Comparison of ENCODE assay signal across 8 cellular contexts in the genomic region with DNA sequence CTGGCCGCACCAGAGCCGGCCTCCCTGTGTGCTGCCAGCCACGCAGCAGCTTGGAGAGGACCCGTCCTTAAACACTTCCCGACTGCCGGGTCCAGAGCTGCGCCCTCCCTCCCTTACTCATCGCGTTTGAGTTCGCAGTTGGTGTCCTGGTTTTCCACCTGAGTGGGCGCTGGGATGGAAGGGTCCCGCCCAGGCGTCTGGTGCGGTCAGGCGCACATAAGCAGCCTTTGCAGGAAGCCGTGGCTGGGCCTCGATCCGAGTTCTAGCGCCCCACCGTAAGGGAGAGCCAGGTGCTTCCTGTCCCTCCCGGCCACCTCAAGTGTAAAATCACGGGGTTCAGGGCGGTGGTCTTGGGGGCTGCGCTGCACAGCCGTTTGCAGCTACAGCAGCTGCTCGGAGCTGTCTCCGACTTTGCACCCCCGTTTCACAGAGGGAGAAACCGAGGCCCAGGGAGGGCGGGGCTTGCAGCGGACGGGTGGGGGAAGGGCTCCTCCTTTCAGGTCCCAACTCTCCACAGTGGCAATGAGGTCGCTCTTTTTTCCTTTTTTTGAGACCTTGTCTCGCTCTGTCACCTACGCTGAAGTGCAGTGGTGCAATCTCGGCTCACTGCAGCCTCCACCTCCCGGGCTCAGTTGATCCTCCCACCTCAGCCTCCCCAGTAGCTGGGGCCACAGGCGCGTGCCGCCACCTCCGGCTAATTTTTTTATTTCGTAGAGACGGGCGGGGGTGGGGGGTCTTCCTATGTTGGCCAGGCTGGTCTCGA. TPM values are rescaled to one million over a fixed set of nuclear protein-coding genes. Genes with fewer than 3 reads are reported as not detected.
A peak's percentile ranks its signal among the peaks of the same experiment; 100 is the strongest.
DNase-seq lines count a peak whose midpoint lies in the region; ATAC-seq and TF ChIP-seq lines count a peak whose summit lies in the region.

No MANE protein-coding gene starts in this region.

- intact Hi-C loops in activated CD4-positive, alpha-beta T cell treated with anti-CD3 and anti-CD28 coated beads for 36 hours (cut with DNase I, micrococcal nuclease) = loop anchor here in 1 of 2 experiments (1.0 kb wide), 1 partner anchor 70 kb away; no protein-coding TSS in a partner anchor
- intact Hi-C loops in stomach (cut with DNase I; ENCODE audit: low total_unique reads) = no loop called here

- H3K27ac Mint-ChIP-seq in activated CD4-positive, alpha-beta T cell treated with anti-CD3 and anti-CD28 coated beads for 36 hours = no peak overlapping the region

- TF ChIP-seq EP300 in stomach (IDR thresholded peaks at IDR 0.05) = no peak

- peak overlapping the region; percentile 92 for H3K27ac ChIP-seq in WERI-Rb-1
- no peak overlapping the region for H3K27ac ChIP-seq in hepatocyte
- H3K27ac ChIP-seq in stomach = no peak overlapping the region

- H3K4me1 Mint-ChIP-seq in activated CD4-positive, alpha-beta T cell treated with anti-CD3 and anti-CD28 coated beads for 36 hours = peaks cover 13% of the 10 kb centered on the region

- H3K9me3 Mint-ChIP-seq in activated CD4-positive, alpha-beta T cell treated with anti-CD3 and anti-CD28 coated beads for 36 hours (ENCODE audit: low read depth) = no peaks in the 10 kb centered on the region

- H3K79me2 ChIP-seq in hepatocyte = peaks cover 20% of the 10 kb centered on the region

- DNase-seq in activated CD4-positive, alpha-beta T cell treated with anti-CD3 and anti-CD28 coated beads for 36 hours = peak; percentile 32
- DNase-seq in activated CD4-positive, alpha-beta T cell treated with anti-CD3 and anti-CD28 coated beads, Interleukin-2, amount 50 U/mL, for 4 hours = no peak
- DNase-seq in WERI-Rb-1 (peak; percentile 62), hepatocyte (ENCODE audit: low spot score) (no peak), stomach (no peak), Ammon's horn (ENCODE audit: low spot score) (no peak)

- no peak overlapping the region for H2AFZ ChIP-seq in hepatocyte

- peak overlapping the region; percentile 42 for H3K4me3 ChIP-seq in WERI-Rb-1 (ENCODE audit: low read depth, low read length)
- H3K4me3 ChIP-seq in hepatocyte = peak overlapping the region; percentile 67
- peak overlapping the region; percentile 64 to 89 (median 67) for H3K4me3 ChIP-seq in stomach

- no peaks in the 10 kb centered on the region for H3K9me2 ChIP-seq in hepatocyte (replicated peaks; ENCODE audit: insufficient read depth)

- TF ChIP-seq CTCF in WERI-Rb-1 (IDR thresholded peaks at IDR 0.05; ENCODE audit: low read depth, low read length) (no peak), hepatocyte (IDR thresholded peaks at IDR 0.05; ENCODE audit: poor library complexity) (no peak), stomach (IDR thresholded peaks at IDR 0.05) (no peak)

- ATAC-seq in activated CD4-positive, alpha-beta T cell treated with anti-CD3 and anti-CD28 coated beads for 36 hours = no peak
- no peak for ATAC-seq in GM21786 (IDR thresholded peaks at IDR 0.05; ENCODE audit: unreplicated experiment)
- ATAC-seq in GM18870 (IDR thresholded peaks at IDR 0.05; ENCODE audit: unreplicated experiment) = no peak

- WGBS in hepatocyte (ENCODE audit: low lambda C conversion rate, missing lambda C conversion rate) = 90% methylated on average over 41 of the region's 45 CpGs
- WGBS in stomach, 5 donors = 53 to 73% (median 66%) methylated on average over 41 to 45 of the region's 45 CpGs

- TF ChIP-seq POLR2A in stomach (IDR thresholded peaks at IDR 0.05) = no peak

- H3K4me3 Mint-ChIP-seq in activated CD4-positive, alpha-beta T cell treated with anti-CD3 and anti-CD28 coated beads for 36 hours = peak overlapping the region; percentile 67

- H3K36me3 ChIP-seq in WERI-Rb-1 = peaks cover 13% of the 10 kb centered on the region
- no peaks in the 10 kb centered on the region for H3K36me3 ChIP-seq in hepatocyte (replicated peaks; ENCODE audit: insufficient read depth, low read depth)
- peaks cover 0 to 6% (median 3%) of the 10 kb centered on the region in 4 donors for H3K36me3 ChIP-seq in stomach

- no peaks in the 10 kb centered on the region for H3K27me3 ChIP-seq in WERI-Rb-1 (ENCODE audit: insufficient read depth, low read depth, severe bottlenecking)
- no peaks in the 10 kb centered on the region for H3K27me3 ChIP-seq in hepatocyte
- peaks cover 0 to 21% (median 0%) of the 10 kb centered on the region in 3 donors for H3K27me3 ChIP-seq in stomach

- POLR2A ChIA-PET in activated CD4-positive, alpha-beta T cell treated with anti-CD3 and anti-CD28 coated beads for 36 hours (lab: Charles Lee) = no interaction called here

- H3K27me3 Mint-ChIP-seq in activated CD4-positive, alpha-beta T cell treated with anti-CD3 and anti-CD28 coated beads for 36 hours = peaks cover 7% of the 10 kb centered on the region

- CTCF ChIA-PET in activated CD4-positive, alpha-beta T cell treated with anti-CD3 and anti-CD28 coated beads for 36 hours (lab: Charles Lee) = no interaction called here

- peak overlapping the region; percentile 98 for H3K4me2 ChIP-seq in hepatocyte

- peaks cover 2% of the 10 kb centered on the region for H3K36me3 Mint-ChIP-seq in activated CD4-positive, alpha-beta T cell treated with anti-CD3 and anti-CD28 coated beads for 36 hours (ENCODE audit: low read depth)

- H4K20me1 ChIP-seq in hepatocyte (ENCODE audit: insufficient read depth, poor library complexity, severe bottlenecking) = peaks cover 20% of the 10 kb centered on the region

- H3K4me1 ChIP-seq in hepatocyte (ENCODE audit: insufficient read depth) = peaks cover 6% of the 10 kb centered on the region
- peaks cover 21 to 36% (median 31%) of the 10 kb centered on the region in 4 donors for H3K4me1 ChIP-seq in stomach

- no peaks in the 10 kb centered on the region for H3K9me3 ChIP-seq in WERI-Rb-1 (ENCODE audit: severe bottlenecking)
- no peaks in the 10 kb centered on the region for H3K9me3 ChIP-seq in hepatocyte (ENCODE audit: low read depth)
- H3K9me3 ChIP-seq in stomach = no peaks in the 10 kb centered on the region

RNA-seq across cellular contexts. Expression of gene LRCOL1, which starts 51.3 kb away (rescaled TPM):
- not detected for total RNA-seq in activated CD4-positive, alpha-beta T cell treated with anti-CD3 and anti-CD28 coated beads for 36 hours
- not detected in 2 replicates for total RNA-seq in hepatocyte
- polyA plus RNA-seq in hepatocyte = 0.28 TPM in 1 of 2 replicates, not detected in the other
- not detected for total RNA-seq in stomach
- polyA plus RNA-seq in stomach = under 1 TPM in 1 of 3 donors, not detected in 2; 0.60 TPM

RNA-seq across cellular contexts. Expression of gene P2RX2, which starts 59.5 kb away (rescaled TPM):
- not detected for total RNA-seq in activated CD4-positive, alpha-beta T cell treated with anti-CD3 and anti-CD28 coated beads for 36 hours
- total RNA-seq in hepatocyte (not detected in 2 replicates), stomach (not detected)
- polyA plus RNA-seq in hepatocyte (not detected in 2 replicates), stomach (under 1 TPM in 2 of 3 donors, not detected in 1; 0.19 to 0.78 TPM)

Comparison
In these comparisons a context has a peak if more than half of its experiments do, and no peak if none do; other contexts are left out.
1. DNase-seq: peak in activated CD4-positive, alpha-beta T cell treated with anti-CD3 and anti-CD28 coated beads for 36 hours (single experiment) and WERI-Rb-1 (single experiment); none in activated CD4-positive, alpha-beta T cell treated with anti-CD3 and anti-CD28 coated beads, Interleukin-2, amount 50 U/mL, for 4 hours (0 of 2), hepatocyte (single experiment), stomach (single experiment) and Ammon's horn (single experiment).
2. Peak in every context shown above with its lines, with median percentiles within 50 percentile points of each other: H3K4me3 ChIP-seq.